8 cellular contexts compared by ENCODE assay signal in genomic region chr3:3232251-3232650, GRCh38.
"Had no signal": no experiment of that assay in that cellular context is flagged by ENCODE, and none has a peak within 500 bp of the region (broad histone marks: within the 10 kb centered on the region; RNA-seq: fewer than 3 reads in every experiment).

No MANE protein-coding gene starts in this region.

- DNase-seq: H9, HCEC 1CT, KG1 had no signal

- H3K4me3 Mint-ChIP-seq: GM23338, H9, IgD-negative memory B cell had no signal

- H3K4me3 ChIP-seq: GM23338 had no signal

- FAIRE-seq: H1, H54, HTR-8/SVneo had no signal

- ATAC-seq: GM23338 had no signal

- H2AFZ ChIP-seq: GM23338 had no signal

- H3K4me1 Mint-ChIP-seq: GM23338, H9, IgD-negative memory B cell had no signal

- H3K27me3 Mint-ChIP-seq: IgD-negative memory B cell had no signal

- H3K27ac Mint-ChIP-seq: GM23338, H9, IgD-negative memory B cell had no signal

- H3K4me2 ChIP-seq: GM23338 had no signal
